ENCODE assay signal across 8 cellular contexts in the genomic region with DNA sequence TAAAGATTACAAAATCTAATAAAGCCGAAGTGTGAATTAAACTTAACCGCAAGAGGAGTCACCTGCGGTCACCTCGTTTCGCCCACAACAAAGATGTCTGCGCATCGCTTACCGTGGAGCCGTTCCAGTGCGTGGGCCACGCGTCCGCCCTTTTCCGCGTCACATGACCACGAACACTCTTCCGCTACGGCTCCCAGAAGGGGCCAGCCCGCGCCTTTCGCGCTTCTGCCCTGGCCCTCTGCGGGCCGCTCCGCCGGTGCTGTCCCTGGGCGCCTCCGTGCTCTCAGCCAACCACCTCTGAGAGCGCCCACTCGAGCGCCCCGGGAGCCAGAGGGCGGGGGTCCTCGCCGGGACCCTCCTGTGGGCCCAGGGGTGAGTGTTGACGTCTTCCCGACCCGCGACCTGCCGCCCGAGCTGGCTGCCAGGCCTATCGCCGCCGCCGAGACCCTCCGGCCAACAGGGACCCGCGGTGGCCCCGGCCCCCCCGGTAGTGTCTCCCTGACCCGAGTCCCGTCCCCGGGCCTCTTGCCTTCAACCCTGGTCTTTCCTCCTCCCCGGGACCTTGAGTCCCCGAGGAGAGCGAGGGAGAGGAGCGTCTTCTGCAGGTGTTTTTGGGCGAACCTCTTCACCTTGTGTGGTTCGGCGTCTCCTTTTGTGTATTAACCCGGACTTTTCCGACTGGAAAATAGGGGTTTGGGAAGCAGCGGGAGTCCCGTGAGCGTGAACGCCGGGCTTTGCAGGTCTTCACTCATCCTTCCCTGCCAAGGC. TPM values are rescaled to one million over a fixed set of nuclear protein-coding genes. Genes with fewer than 3 reads are reported as not detected.
A peak's percentile ranks its signal among the peaks of the same experiment; 100 is the strongest.
DNase-seq lines count a peak whose midpoint lies in the region; ATAC-seq and TF ChIP-seq lines count a peak whose summit lies in the region.

A gene with protein sequence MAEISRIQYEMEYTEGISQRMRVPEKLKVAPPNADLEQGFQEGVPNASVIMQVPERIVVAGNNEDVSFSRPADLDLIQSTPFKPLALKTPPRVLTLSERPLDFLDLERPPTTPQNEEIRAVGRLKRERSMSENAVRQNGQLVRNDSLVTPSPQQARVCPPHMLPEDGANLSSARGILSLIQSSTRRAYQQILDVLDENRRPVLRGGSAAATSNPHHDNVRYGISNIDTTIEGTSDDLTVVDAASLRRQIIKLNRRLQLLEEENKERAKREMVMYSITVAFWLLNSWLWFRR (plus strand): TSS at position 196 of the 768 bp plus-strand sequence. CDS start 5,415 bp downstream, outside the sequence.

- peak within 1 kb of the TSS; percentile 80 for H3K4me3 Mint-ChIP-seq in Caco-2 (ENCODE audit: unreplicated experiment)
- peak within 1 kb of the TSS; percentile 91 to 92 for H3K4me3 Mint-ChIP-seq in effector memory CD8-positive, alpha-beta T cell

- peak; percentile 96 for ATAC-seq in GM21360 (IDR thresholded peaks at IDR 0.05; ENCODE audit: unreplicated experiment)
- peak; percentile 97 for ATAC-seq in effector memory CD8-positive, alpha-beta T cell (replicated peaks)

- H3K36me3 ChIP-seq in Caco-2 (ENCODE audit: control insufficient read depth, insufficient read depth, low read length), result no peaks in the 10 kb centered on the region

- no peaks in the 10 kb centered on the region for H3K4me1 Mint-ChIP-seq in Caco-2 (ENCODE audit: low read depth, unreplicated experiment)
- H3K4me1 Mint-ChIP-seq in effector memory CD8-positive, alpha-beta T cell (ENCODE audit: low read depth in 2 of 2), result peaks cover 28 to 33% of the 10 kb centered on the region in 2 donors

- peaks cover 10% of the 10 kb centered on the region; the same call in 1 of the 2 replicates for H3K9me3 ChIP-seq in Caco-2

- peak; percentile 87 to 89 for DNase-seq in Caco-2
- peak; percentile 89 for DNase-seq in HT1080 (ENCODE audit: low read depth)
- peak; percentile 94 to 95 for DNase-seq in NOMO-1 (lab: John Stamatoyannopoulos, UW; ENCODE audit: unreplicated experiment in 2 of 2)
- peak; percentile 87 to 91 for DNase-seq in activated CD8-positive, alpha-beta memory T cell treated with anti-CD3 and anti-CD28 coated beads for 4 hours (ENCODE audit: low read depth in 2 of 2)
- DNase-seq in effector memory CD8-positive, alpha-beta T cell, result peak; percentile 92
- DNase-seq in medulla oblongata (ENCODE audit: extremely low spot score), result peak; percentile 94
- peak; percentile 89 for DNase-seq in stimulated activated CD8-positive, alpha-beta memory T cell treated with anti-CD3 and anti-CD28 coated beads, Interleukin-12 subunit alpha, Interleukin-12 subunit beta, amount 100 ng/mL, for 1 hour (ENCODE audit: low read depth)

- H3K27ac Mint-ChIP-seq in Caco-2 (ENCODE audit: unreplicated experiment), result peak within 1 kb of the TSS; percentile 84
- H3K27ac Mint-ChIP-seq in effector memory CD8-positive, alpha-beta T cell, result peak within 1 kb of the TSS; percentile 86 to 93

- no TSS peak for BruUV-seq in Caco-2 (replicated peaks; lab: Mats Ljungman, UMichigan)

- CTCF ChIA-PET in Caco-2 (lab: Charles Lee), result interaction anchor here (0.5 to 0.8 kb wide), 3 partner anchors 12 to 204 kb away, joined by 3 read pairs; no protein-coding TSS in a partner anchor

- intact Hi-C loops in Caco-2 (cut with micrococcal nuclease; ENCODE audit: unreplicated experiment), result loop anchor here (1.0 to 10.0 kb wide), 3 partner anchors 84 to 195 kb away; a partner anchor contains a TSS

- H3K4me3 ChIP-seq in Caco-2 (ENCODE audit: low read depth, low read length), result peak within 1 kb of the TSS; percentile 71

- no peaks in the 10 kb centered on the region for H3K27me3 Mint-ChIP-seq in Caco-2 (ENCODE audit: insufficient read depth, unreplicated experiment)
- peaks cover 0 to 9% of the 10 kb centered on the region in 2 donors for H3K27me3 Mint-ChIP-seq in effector memory CD8-positive, alpha-beta T cell

- H3K27me3 ChIP-seq in Caco-2 (replicated peaks; ENCODE audit: control insufficient read depth, insufficient read depth, low read length), result no peaks in the 10 kb centered on the region

- peaks cover 12% of the 10 kb centered on the region; the same call in 1 of the 2 replicates for H3K4me1 ChIP-seq in Caco-2

- POLR2A ChIA-PET in Caco-2 (lab: Charles Lee), result interaction anchor here (0.6 kb wide), 1 partner anchor 142 kb away, joined by 9 read pairs; no protein-coding TSS in a partner anchor

- H3K36me3 Mint-ChIP-seq in Caco-2 (ENCODE audit: insufficient read depth, unreplicated experiment), result peaks cover 31% of the 10 kb centered on the region
- peaks cover 26% of the 10 kb centered on the region for H3K36me3 Mint-ChIP-seq in effector memory CD8-positive, alpha-beta T cell (ENCODE audit: insufficient read depth)

- TF ChIP-seq CTCF in Caco-2 (IDR thresholded peaks at IDR 0.05; ENCODE audit: insufficient read depth in 1 of 2, low read depth in 1 of 2, low read length in 1 of 2, severe bottlenecking in 1 of 2, unreplicated experiment in 1 of 2), result peak in 1 of 2 experiments; percentile 26

- peaks cover 20% of the 10 kb centered on the region for H3K9me3 Mint-ChIP-seq in Caco-2 (ENCODE audit: unreplicated experiment)
- no peaks in the 10 kb centered on the region for H3K9me3 Mint-ChIP-seq in effector memory CD8-positive, alpha-beta T cell

RNA-seq across cellular contexts. Expression of the gene that starts here (rescaled TPM):
- 161 TPM in 2 replicates for total RNA-seq in Caco-2 (2022)
- 109 and 132 TPM in 2 replicates for total RNA-seq in HT1080 (2014; rRNA removed; shearing (Covaris generic))
- 115 and 131 TPM in 2 replicates for polyA plus RNA-seq in HT1080 (2015; cell fraction: cytosol; rRNA removed)
- polyA plus RNA-seq in HT1080 (2015; cell fraction: nucleus; rRNA removed), result 104 TPM in 2 replicates

Comparison
In these comparisons a context has a peak if more than half of its experiments do, and no peak if none do; other contexts are left out.
1. Peak in every context shown above with its lines: DNase-seq, ATAC-seq and H3K4me3 ChIP-seq.